In the genomic region with DNA sequence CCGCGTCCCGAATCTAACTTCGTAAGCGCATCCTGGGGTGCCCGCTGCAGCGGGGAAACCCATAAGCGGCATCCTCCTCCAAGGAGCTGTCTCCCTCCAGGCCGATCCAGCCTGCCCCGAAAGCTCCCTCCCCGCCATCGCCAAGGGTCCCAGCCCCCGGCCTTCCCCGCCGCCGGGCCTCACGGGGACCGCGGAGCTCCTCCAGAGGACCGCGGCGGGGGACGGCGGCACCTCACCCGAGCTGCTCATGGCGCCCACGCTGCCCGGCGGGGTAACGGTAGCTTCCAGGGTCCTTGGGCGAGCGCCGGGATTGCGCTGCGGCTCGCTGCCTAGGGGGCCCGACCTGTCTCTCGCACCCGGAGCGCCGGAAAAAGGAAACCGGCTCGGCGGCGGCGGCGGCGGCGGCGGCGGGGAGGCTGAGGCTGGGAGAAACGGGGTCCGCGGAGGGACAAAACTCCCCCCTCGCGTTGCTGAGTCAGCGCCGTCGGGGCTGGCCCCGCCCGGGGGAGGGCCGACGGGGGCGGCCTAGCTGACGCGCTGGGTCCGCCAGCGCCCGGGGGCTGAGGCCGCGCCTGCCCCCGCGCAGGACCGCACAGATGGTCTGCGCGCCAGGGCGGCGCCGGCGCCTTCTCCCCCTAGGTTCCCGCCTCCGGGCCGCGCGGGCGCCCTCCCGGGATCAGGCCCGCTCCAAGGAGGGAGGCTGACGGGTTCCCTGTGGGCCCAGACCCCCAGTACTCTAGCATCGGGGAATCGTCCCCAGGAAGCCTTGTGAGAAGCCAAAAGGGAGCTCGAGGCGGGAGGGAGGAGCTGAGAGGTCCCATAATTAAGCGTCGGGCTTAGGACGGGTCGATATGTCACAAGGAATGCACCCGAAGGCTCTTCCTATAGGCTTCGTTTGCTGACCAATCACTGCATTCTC, we compare ENCODE assay signal across 1 cellular context.
TF ChIP-seq lines count a peak whose summit lies in the region.

TSS of gene BLMH (minus strand) at position 374 of the 919 bp plus-strand sequence. CDS start at position 249, 125 bp downstream.

TF ChIP-seq in HepG2, 621 proteins besides CTCF, POLR2A, EP300 and RAD21 (continued from another document and continues in another):
- TF ChIP-seq ZNF639 (CRISPR knock-in tag; conservative IDR thresholded peaks at IDR 0.05) (peak; percentile 25; the same call in 1 of the 2 replicates), IRF2 (CRISPR knock-in tag; IDR thresholded peaks at IDR 0.05) (peak; percentile 54; the same call in 1 of the 2 replicates), CCDC6 (CRISPR knock-in tag; IDR thresholded peaks at IDR 0.05) (0 out of 2 replicates have a peak, but pooled peaks have one; percentile 62), RFXAP (CRISPR knock-in tag; IDR thresholded peaks at IDR 0.05; ENCODE audit: borderline replicate concordance) (peak; percentile 43; the same call in 1 of the 2 replicates), ZSCAN31 (CRISPR knock-in tag; IDR thresholded peaks at IDR 0.05; ENCODE audit: low read depth) (peak; percentile 65), ZNF891 (CRISPR knock-in tag; IDR thresholded peaks at IDR 0.05) (peak; percentile 72; the same call in 1 of the 2 replicates), YEATS2 (CRISPR knock-in tag; IDR thresholded peaks at IDR 0.05; ENCODE audit: borderline replicate concordance) (no peak), ZBTB10 (CRISPR knock-in tag; IDR thresholded peaks at IDR 0.05; ENCODE audit: borderline replicate concordance) (no peak), SOX6 (IDR thresholded peaks at IDR 0.05) (no peak), SOX6 (CRISPR knock-in tag; IDR thresholded peaks at IDR 0.05) (peak; percentile 38; the same call in 1 of the 2 replicates), SALL2 (CRISPR knock-in tag; IDR thresholded peaks at IDR 0.05) (0 out of 2 replicates have a peak, but pooled peaks have one; percentile 40), ASH2L (IDR thresholded peaks at IDR 0.05; ENCODE audit: insufficient read length, low read depth, low read length) (peak; percentile 89), IRF1 (CRISPR knock-in tag; IDR thresholded peaks at IDR 0.05; ENCODE audit: low read depth) (no peak), KDM5B (CRISPR knock-in tag; IDR thresholded peaks at IDR 0.05; ENCODE audit: borderline replicate concordance) (peak; percentile 27; the same call in 1 of the 2 replicates), ZNF468 (CRISPR knock-in tag; IDR thresholded peaks at IDR 0.05) (no peak), KAT8 (CRISPR knock-in tag; IDR thresholded peaks at IDR 0.05) (0 out of 2 replicates have a peak, but pooled peaks have one; percentile 33), ZNF790 (CRISPR knock-in tag; IDR thresholded peaks at IDR 0.05; ENCODE audit: borderline replicate concordance) (peak; percentile 23; the same call in 1 of the 2 replicates), ZNF709 (CRISPR knock-in tag; IDR thresholded peaks at IDR 0.05) (peak; percentile 65; the same call in 1 of the 2 replicates), ZNF761 (CRISPR knock-in tag; conservative IDR thresholded peaks at IDR 0.05) (peak; percentile 55; the same call in 1 of the 2 replicates), XRCC5 (optimal IDR thresholded peaks at IDR 0.05; ENCODE audit: low read length) (no peak), SMAD3 (CRISPR knock-in tag; IDR thresholded peaks at IDR 0.05) (0 out of 2 replicates have a peak, but pooled peaks have one; percentile 15), KMT2B (CRISPR knock-in tag; IDR thresholded peaks at IDR 0.05) (no peak)
- TF ChIP-seq, protein P1, sequence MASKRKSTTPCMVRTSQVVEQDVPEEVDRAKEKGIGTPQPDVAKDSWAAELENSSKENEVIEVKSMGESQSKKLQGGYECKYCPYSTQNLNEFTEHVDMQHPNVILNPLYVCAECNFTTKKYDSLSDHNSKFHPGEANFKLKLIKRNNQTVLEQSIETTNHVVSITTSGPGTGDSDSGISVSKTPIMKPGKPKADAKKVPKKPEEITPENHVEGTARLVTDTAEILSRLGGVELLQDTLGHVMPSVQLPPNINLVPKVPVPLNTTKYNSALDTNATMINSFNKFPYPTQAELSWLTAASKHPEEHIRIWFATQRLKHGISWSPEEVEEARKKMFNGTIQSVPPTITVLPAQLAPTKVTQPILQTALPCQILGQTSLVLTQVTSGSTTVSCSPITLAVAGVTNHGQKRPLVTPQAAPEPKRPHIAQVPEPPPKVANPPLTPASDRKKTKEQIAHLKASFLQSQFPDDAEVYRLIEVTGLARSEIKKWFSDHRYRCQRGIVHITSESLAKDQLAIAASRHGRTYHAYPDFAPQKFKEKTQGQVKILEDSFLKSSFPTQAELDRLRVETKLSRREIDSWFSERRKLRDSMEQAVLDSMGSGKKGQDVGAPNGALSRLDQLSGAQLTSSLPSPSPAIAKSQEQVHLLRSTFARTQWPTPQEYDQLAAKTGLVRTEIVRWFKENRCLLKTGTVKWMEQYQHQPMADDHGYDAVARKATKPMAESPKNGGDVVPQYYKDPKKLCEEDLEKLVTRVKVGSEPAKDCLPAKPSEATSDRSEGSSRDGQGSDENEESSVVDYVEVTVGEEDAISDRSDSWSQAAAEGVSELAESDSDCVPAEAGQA (IDR thresholded peaks at IDR 0.05; ENCODE audit: low read depth): 0 out of 2 replicates have a peak, but pooled peaks have one; percentile 21
- TF ChIP-seq, protein P1 (CRISPR knock-in tag; IDR thresholded peaks at IDR 0.05; ENCODE audit: borderline replicate concordance): no peak
- TF ChIP-seq, protein P2, sequence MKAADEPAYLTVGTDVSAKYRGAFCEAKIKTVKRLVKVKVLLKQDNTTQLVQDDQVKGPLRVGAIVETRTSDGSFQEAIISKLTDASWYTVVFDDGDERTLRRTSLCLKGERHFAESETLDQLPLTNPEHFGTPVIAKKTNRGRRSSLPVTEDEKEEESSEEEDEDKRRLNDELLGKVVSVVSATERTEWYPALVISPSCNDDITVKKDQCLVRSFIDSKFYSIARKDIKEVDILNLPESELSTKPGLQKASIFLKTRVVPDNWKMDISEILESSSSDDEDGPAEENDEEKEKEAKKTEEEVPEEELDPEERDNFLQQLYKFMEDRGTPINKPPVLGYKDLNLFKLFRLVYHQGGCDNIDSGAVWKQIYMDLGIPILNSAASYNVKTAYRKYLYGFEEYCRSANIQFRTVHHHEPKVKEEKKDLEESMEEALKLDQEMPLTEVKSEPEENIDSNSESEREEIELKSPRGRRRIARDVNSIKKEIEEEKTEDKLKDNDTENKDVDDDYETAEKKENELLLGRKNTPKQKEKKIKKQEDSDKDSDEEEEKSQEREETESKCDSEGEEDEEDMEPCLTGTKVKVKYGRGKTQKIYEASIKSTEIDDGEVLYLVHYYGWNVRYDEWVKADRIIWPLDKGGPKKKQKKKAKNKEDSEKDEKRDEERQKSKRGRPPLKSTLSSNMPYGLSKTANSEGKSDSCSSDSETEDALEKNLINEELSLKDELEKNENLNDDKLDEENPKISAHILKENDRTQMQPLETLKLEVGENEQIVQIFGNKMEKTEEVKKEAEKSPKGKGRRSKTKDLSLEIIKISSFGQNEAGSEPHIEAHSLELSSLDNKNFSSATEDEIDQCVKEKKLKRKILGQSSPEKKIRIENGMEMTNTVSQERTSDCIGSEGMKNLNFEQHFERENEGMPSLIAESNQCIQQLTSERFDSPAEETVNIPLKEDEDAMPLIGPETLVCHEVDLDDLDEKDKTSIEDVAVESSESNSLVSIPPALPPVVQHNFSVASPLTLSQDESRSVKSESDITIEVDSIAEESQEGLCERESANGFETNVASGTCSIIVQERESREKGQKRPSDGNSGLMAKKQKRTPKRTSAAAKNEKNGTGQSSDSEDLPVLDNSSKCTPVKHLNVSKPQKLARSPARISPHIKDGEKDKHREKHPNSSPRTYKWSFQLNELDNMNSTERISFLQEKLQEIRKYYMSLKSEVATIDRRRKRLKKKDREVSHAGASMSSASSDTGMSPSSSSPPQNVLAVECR (CRISPR knock-in tag; IDR thresholded peaks at IDR 0.05; ENCODE audit: borderline replicate concordance): peak; percentile 80
- TF ChIP-seq, protein P3, sequence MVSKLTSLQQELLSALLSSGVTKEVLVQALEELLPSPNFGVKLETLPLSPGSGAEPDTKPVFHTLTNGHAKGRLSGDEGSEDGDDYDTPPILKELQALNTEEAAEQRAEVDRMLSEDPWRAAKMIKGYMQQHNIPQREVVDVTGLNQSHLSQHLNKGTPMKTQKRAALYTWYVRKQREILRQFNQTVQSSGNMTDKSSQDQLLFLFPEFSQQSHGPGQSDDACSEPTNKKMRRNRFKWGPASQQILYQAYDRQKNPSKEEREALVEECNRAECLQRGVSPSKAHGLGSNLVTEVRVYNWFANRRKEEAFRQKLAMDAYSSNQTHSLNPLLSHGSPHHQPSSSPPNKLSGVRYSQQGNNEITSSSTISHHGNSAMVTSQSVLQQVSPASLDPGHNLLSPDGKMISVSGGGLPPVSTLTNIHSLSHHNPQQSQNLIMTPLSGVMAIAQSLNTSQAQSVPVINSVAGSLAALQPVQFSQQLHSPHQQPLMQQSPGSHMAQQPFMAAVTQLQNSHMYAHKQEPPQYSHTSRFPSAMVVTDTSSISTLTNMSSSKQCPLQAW (CRISPR knock-in tag; IDR thresholded peaks at IDR 0.05): peak; percentile 24; the same call in 1 of the 2 replicates
- TF ChIP-seq, protein P4, sequence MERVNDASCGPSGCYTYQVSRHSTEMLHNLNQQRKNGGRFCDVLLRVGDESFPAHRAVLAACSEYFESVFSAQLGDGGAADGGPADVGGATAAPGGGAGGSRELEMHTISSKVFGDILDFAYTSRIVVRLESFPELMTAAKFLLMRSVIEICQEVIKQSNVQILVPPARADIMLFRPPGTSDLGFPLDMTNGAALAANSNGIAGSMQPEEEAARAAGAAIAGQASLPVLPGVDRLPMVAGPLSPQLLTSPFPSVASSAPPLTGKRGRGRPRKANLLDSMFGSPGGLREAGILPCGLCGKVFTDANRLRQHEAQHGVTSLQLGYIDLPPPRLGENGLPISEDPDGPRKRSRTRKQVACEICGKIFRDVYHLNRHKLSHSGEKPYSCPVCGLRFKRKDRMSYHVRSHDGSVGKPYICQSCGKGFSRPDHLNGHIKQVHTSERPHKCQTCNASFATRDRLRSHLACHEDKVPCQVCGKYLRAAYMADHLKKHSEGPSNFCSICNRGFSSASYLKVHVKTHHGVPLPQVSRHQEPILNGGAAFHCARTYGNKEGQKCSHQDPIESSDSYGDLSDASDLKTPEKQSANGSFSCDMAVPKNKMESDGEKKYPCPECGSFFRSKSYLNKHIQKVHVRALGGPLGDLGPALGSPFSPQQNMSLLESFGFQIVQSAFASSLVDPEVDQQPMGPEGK (CRISPR knock-in tag; IDR thresholded peaks at IDR 0.05): peak; percentile 94
- TF ChIP-seq, protein P5, sequence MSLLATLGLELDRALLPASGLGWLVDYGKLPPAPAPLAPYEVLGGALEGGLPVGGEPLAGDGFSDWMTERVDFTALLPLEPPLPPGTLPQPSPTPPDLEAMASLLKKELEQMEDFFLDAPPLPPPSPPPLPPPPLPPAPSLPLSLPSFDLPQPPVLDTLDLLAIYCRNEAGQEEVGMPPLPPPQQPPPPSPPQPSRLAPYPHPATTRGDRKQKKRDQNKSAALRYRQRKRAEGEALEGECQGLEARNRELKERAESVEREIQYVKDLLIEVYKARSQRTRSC (CRISPR knock-in tag; IDR thresholded peaks at IDR 0.05; ENCODE audit: low read depth): 0 out of 2 replicates have a peak, but pooled peaks have one; percentile 16
